Comparison of ENCODE assay signal across 1 cellular context in the genomic region with DNA sequence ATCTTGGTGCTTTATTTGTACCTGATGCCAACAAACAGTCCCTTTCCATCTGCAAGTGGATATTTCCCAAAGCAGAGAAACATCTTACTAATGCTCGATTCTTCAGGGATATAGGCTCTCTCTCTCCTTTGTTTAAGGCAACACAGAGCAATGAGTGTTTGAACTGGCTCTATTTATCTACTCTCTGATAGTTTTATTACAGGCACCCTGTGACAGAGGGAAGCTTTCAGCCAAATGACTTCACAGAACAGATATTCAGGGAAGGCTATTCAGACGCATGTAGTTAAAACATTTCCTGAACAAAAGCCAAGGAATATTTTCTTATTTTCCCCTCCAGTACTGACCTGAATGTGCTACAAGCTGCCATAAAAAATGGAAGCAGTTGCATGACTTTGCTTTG.
TF ChIP-seq lines count a peak whose summit lies in the region.

No MANE protein-coding gene starts in this region.

TF ChIP-seq in SK-N-SH, 30 proteins besides CTCF, POLR2A, EP300 and RAD21 (continued from another document):
- TF ChIP-seq, protein P1, sequence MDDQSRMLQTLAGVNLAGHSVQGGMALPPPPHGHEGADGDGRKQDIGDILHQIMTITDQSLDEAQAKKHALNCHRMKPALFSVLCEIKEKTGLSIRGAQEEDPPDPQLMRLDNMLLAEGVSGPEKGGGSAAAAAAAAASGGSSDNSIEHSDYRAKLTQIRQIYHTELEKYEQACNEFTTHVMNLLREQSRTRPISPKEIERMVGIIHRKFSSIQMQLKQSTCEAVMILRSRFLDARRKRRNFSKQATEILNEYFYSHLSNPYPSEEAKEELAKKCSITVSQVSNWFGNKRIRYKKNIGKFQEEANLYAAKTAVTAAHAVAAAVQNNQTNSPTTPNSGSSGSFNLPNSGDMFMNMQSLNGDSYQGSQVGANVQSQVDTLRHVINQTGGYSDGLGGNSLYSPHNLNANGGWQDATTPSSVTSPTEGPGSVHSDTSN (IDR thresholded peaks at IDR 0.05), result peak; percentile 39; the same call in 1 of the 2 replicates
- no peak for TF ChIP-seq ELF1 (IDR thresholded peaks at IDR 0.05)
- TF ChIP-seq RCOR1 (IDR thresholded peaks at IDR 0.05; ENCODE audit: low read length), result peak; percentile 9; the same call in 1 of the 2 replicates
- no peak for TF ChIP-seq MEF2A (IDR thresholded peaks at IDR 0.05; ENCODE audit: borderline replicate concordance, low read depth)
- TF ChIP-seq TEAD4 (IDR thresholded peaks at IDR 0.05; ENCODE audit: borderline replicate concordance, insufficient read depth), result 0 out of 2 replicates have a peak, but pooled peaks have one; percentile 44
- no peak for TF ChIP-seq RFX5 (IDR thresholded peaks at IDR 0.05; ENCODE audit: low read length)
- TF ChIP-seq SMC3 (IDR thresholded peaks at IDR 0.05; ENCODE audit: low read depth, low read length), result no peak
- TF ChIP-seq NFIC (IDR thresholded peaks at IDR 0.05; ENCODE audit: borderline replicate concordance), result peak; percentile 67; the same call in 1 of the 2 replicates
- TF ChIP-seq, protein P2, sequence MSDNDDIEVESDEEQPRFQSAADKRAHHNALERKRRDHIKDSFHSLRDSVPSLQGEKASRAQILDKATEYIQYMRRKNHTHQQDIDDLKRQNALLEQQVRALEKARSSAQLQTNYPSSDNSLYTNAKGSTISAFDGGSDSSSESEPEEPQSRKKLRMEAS (IDR thresholded peaks at IDR 0.05; ENCODE audit: low read depth), result no peak
- TF ChIP-seq, protein P3, sequence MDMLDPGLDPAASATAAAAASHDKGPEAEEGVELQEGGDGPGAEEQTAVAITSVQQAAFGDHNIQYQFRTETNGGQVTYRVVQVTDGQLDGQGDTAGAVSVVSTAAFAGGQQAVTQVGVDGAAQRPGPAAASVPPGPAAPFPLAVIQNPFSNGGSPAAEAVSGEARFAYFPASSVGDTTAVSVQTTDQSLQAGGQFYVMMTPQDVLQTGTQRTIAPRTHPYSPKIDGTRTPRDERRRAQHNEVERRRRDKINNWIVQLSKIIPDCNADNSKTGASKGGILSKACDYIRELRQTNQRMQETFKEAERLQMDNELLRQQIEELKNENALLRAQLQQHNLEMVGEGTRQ (IDR thresholded peaks at IDR 0.05; ENCODE audit: borderline replicate concordance, low read depth, low read length), result no peak
- TF ChIP-seq TAF1 (IDR thresholded peaks at IDR 0.05; ENCODE audit: borderline replicate concordance, low read depth, low read length), result no peak
- TF ChIP-seq RXRA (IDR thresholded peaks at IDR 0.05; ENCODE audit: borderline replicate concordance, low read depth), result no peak
- TF ChIP-seq JUND (IDR thresholded peaks at IDR 0.05), result peak; percentile 38
- TF ChIP-seq TCF12 (IDR thresholded peaks at IDR 0.05), result no peak
- TF ChIP-seq NRF1 (IDR thresholded peaks at IDR 0.05; ENCODE audit: low read depth, low read length), result no peak
- TF ChIP-seq MXI1 (IDR thresholded peaks at IDR 0.05; ENCODE audit: low read depth, low read length), result no peak
- no peak for TF ChIP-seq GABPA (IDR thresholded peaks at IDR 0.05; ENCODE audit: low read depth)
- TF ChIP-seq POLR2AphosphoS5 (IDR thresholded peaks at IDR 0.05; ENCODE audit: low read depth, low read length), result no peak
